ENCODE assay signal across 36 cellular contexts in the genomic region with DNA sequence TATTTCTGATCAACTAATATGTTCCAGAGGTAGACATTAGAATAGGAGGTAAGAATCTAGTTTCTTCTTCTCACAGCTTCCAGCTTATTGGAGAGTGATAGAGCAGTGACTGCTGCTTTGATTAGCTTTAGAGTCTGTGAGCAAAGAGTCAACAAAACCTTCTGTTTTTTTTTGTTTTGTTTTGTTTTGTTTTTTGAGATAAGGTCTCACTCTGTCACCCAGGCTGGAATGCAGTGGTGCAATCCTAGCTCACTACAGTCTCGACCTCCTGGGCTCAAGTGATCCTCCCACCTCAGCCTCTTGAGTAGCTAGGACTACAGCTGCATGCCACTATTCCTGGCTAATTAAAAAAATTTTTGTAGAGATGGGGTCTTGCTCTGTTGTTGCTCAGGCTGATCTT. TPM values are rescaled to one million over a fixed set of nuclear protein-coding genes. Genes with fewer than 3 reads are reported as not detected.
"Had no signal": no experiment of that assay in that cellular context is flagged by ENCODE, and none has a peak within 500 bp of the region (broad histone marks: within the 10 kb centered on the region; RNA-seq: fewer than 3 reads in every experiment).

No MANE protein-coding gene starts in this region.

- DNase-seq: activated CD4-positive, alpha-beta T cell treated with anti-CD3 and anti-CD28 coated beads, Interleukin-2, amount 10 ng/mL, durations not matched to agents 24 days and 14 days; activated CD4-positive, alpha-beta T cell treated with anti-CD3 and anti-CD28 coated beads, Interleukin-2, amount 50 U/mL, for 4 hours; activated CD8-positive, alpha-beta T cell treated with anti-CD3 and anti-CD28 coated beads for 36 hours; activated gamma-delta T cell; activated naive CD4-positive, alpha-beta T cell treated with Interleukin-2 at 50 U/mL for 16 hours; activated naive CD8-positive, alpha-beta T cell treated with anti-CD3 and anti-CD28 coated beads, Interleukin-2, amount 10 ng/mL, durations not matched to agents 7 days and 5 days; activated T-cell treated with anti-CD3 and anti-CD28 coated beads, Interleukin-2, amount 50 U/mL, for 1 hour; activated T-cell treated with anti-CD3 and anti-CD28 coated beads, Interleukin-2, amount 50 U/mL, for 72 hours; amygdala; Karpas-422; KBM-7; MG63; NCI-H1048; NCI-H1105 treated with DMSO at 0.1 percent for 48 hours; NCI-H1436; NCI-H1694; NCI-H1930; NCI-H2081 treated with DMSO at 0.1 percent for 48 hours; NCI-H345; NCI-H524 treated with DMSO at 0.1 percent for 48 hours had no signal

- H3K27me3 Mint-ChIP-seq: activated CD8-positive, alpha-beta T cell treated with anti-CD3 and anti-CD28 coated beads for 36 hours had no signal

- ATAC-seq: activated CD8-positive, alpha-beta T cell treated with anti-CD3 and anti-CD28 coated beads for 36 hours; activated T-cell treated with anti-CD3 and anti-CD28 coated beads, Interleukin-2, amount 50 U/mL, for 72 hours; Right ventricle myocardium inferior had no signal

- H3K4me3 Mint-ChIP-seq: activated CD4-positive, alpha-beta T cell treated with anti-CD3 and anti-CD28 coated beads, Interleukin-2, amount 10 ng/mL, durations not matched to agents 24 days and 14 days; activated CD8-positive, alpha-beta T cell treated with anti-CD3 and anti-CD28 coated beads for 36 hours; activated naive CD4-positive, alpha-beta T cell treated with anti-CD3 and anti-CD28 coated beads, Interleukin-2, amount 50 U/mL, for 24 hours; activated naive CD8-positive, alpha-beta T cell treated with anti-CD3 and anti-CD28 coated beads, Interleukin-2, amount 10 ng/mL, durations not matched to agents 7 days and 5 days; activated T-cell treated with anti-CD3 and anti-CD28 coated beads, Interleukin-2, amount 50 U/mL, for 72 hours; T-helper 1 cell treated with Interleukin-12 subunit alpha and Interleukin-12 subunit beta and Interleukin-4 antibody, amounts not matched to agents 30 μg/mL and 1 μg/mL, for 36 hours; T-helper 2 cell treated with Interferon-gamma antibody and Interleukin-4, amounts not matched to agents 5 μg/mL and 100 μg/mL, for 36 hours had no signal

- H3K36me3 Mint-ChIP-seq: activated naive CD4-positive, alpha-beta T cell treated with anti-CD3 and anti-CD28 coated beads, Interleukin-2, amount 50 U/mL, for 24 hours; activated naive CD8-positive, alpha-beta T cell treated with anti-CD3 and anti-CD28 coated beads, Interleukin-2, amount 10 ng/mL, durations not matched to agents 7 days and 5 days had no signal

- H2AFZ ChIP-seq: PC-9 had no signal

- H3K4me1 Mint-ChIP-seq: activated CD4-positive, alpha-beta T cell treated with anti-CD3 and anti-CD28 coated beads, Interleukin-2, amount 10 ng/mL, durations not matched to agents 24 days and 14 days; activated naive CD4-positive, alpha-beta T cell treated with anti-CD3 and anti-CD28 coated beads, Interleukin-2, amount 50 U/mL, for 24 hours; activated naive CD8-positive, alpha-beta T cell treated with anti-CD3 and anti-CD28 coated beads, Interleukin-2, amount 10 ng/mL, durations not matched to agents 7 days and 5 days had no signal

- H3K27me3 ChIP-seq: ascending aorta, breast epithelium, MG63 had no signal

- H3K36me3 ChIP-seq: ascending aorta, breast epithelium, MG63 had no signal

- H3K9me3 ChIP-seq: ascending aorta, breast epithelium, MG63 had no signal

- H3K27ac ChIP-seq: ascending aorta, breast epithelium, PC-9, RWPE1, SK-N-MC had no signal

- H3K4me1 ChIP-seq: ascending aorta, breast epithelium had no signal

- H3K4me2 ChIP-seq: PC-9 had no signal

- H3K4me3 ChIP-seq: ascending aorta, breast epithelium, MG63, PC-9, SK-N-MC had no signal

- H3K27ac Mint-ChIP-seq: activated CD4-positive, alpha-beta T cell treated with anti-CD3 and anti-CD28 coated beads, Interleukin-2, amount 10 ng/mL, durations not matched to agents 24 days and 14 days; activated CD8-positive, alpha-beta T cell treated with anti-CD3 and anti-CD28 coated beads for 36 hours; activated naive CD4-positive, alpha-beta T cell treated with anti-CD3 and anti-CD28 coated beads, Interleukin-2, amount 50 U/mL, for 24 hours; activated naive CD8-positive, alpha-beta T cell treated with anti-CD3 and anti-CD28 coated beads, Interleukin-2, amount 10 ng/mL, durations not matched to agents 7 days and 5 days; activated T-cell treated with anti-CD3 and anti-CD28 coated beads, Interleukin-2, amount 50 U/mL, for 72 hours; activated T-helper 2 cell treated with anti-CD3 and anti-CD28 coated beads, Interferon-gamma antibody, Interleukin-2, Interleukin-4, amounts not matched to agents 10 μg/mL and 5 μg/mL and 100 μg/mL, durations not matched to agents 14 hours and 24 hours and 36 hours; T-helper 1 cell treated with Interleukin-12 subunit alpha and Interleukin-12 subunit beta and Interleukin-4 antibody, amounts not matched to agents 30 μg/mL and 1 μg/mL, for 36 hours; T-helper 2 cell treated with Interferon-gamma antibody and Interleukin-4, amounts not matched to agents 5 μg/mL and 100 μg/mL, for 36 hours had no signal

- FAIRE-seq: RCC 7860, TTC549 had no signal

- H3K9me3 Mint-ChIP-seq: activated CD4-positive, alpha-beta T cell treated with anti-CD3 and anti-CD28 coated beads, Interleukin-2, amount 10 ng/mL, durations not matched to agents 24 days and 14 days; activated CD8-positive, alpha-beta T cell treated with anti-CD3 and anti-CD28 coated beads for 36 hours; activated naive CD4-positive, alpha-beta T cell treated with anti-CD3 and anti-CD28 coated beads, Interleukin-2, amount 50 U/mL, for 24 hours; activated naive CD8-positive, alpha-beta T cell treated with anti-CD3 and anti-CD28 coated beads, Interleukin-2, amount 10 ng/mL, durations not matched to agents 7 days and 5 days; activated T-cell treated with anti-CD3 and anti-CD28 coated beads, Interleukin-2, amount 50 U/mL, for 72 hours; activated T-helper 2 cell treated with anti-CD3 and anti-CD28 coated beads, Interferon-gamma antibody, Interleukin-2, Interleukin-4, amounts not matched to agents 10 μg/mL and 5 μg/mL and 100 μg/mL, durations not matched to agents 14 hours and 24 hours and 36 hours; T-helper 1 cell treated with Interleukin-12 subunit alpha and Interleukin-12 subunit beta and Interleukin-4 antibody, amounts not matched to agents 30 μg/mL and 1 μg/mL, for 36 hours; T-helper 2 cell treated with Interferon-gamma antibody and Interleukin-4, amounts not matched to agents 5 μg/mL and 100 μg/mL, for 36 hours had no signal

RNA-seq across cellular contexts. Expression of a gene that starts 39.3 kb away (rescaled TPM):
- total RNA-seq: activated CD4-positive, alpha-beta T cell treated with anti-CD3 and anti-CD28 coated beads, Interleukin-2, amount 10 ng/mL, durations not matched to agents 24 days and 14 days; activated CD8-positive, alpha-beta memory T cell treated with anti-CD3 and anti-CD28 coated beads for 36 hours; activated CD8-positive, alpha-beta T cell treated with anti-CD3 and anti-CD28 coated beads for 36 hours; activated naive CD8-positive, alpha-beta T cell treated with anti-CD3 and anti-CD28 coated beads, Interleukin-2, amount 10 ng/mL, durations not matched to agents 7 days and 5 days; activated T-cell treated with anti-CD3 and anti-CD28 coated beads, Interleukin-2, amount 50 U/mL, for 72 hours; activated T-helper 2 cell treated with anti-CD3 and anti-CD28 coated beads, Interferon-gamma antibody, Interleukin-2, Interleukin-4, amounts not matched to agents 10 μg/mL and 5 μg/mL and 100 μg/mL, durations not matched to agents 14 hours and 24 hours and 36 hours; ascending aorta; breast epithelium; cardiac septum; NCI-H460; PC-9; Right ventricle myocardium inferior had no signal
- polyA plus RNA-seq: adipose tissue had no signal
